28 cellular contexts compared by ENCODE assay signal in the genomic region with DNA sequence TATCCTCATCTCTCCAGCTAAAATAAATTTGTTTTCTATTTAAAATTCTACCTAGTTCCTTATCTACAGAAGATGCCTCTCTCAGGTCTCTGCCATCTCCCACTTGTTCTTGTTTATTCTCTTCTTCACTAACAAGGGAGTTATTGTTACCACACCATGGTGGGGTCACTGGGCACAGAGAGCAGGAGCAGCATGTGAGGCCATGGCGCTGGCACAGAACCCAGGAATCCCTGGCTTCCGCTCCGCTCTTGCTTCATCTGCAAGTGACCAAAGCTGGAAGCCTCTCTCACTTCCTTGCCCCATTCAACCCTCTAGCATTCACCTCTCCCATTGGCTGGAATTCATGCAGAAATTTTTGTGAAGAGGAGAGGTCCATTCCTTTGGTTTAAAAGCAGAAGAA.
DNase-seq lines count a peak whose midpoint lies in the region; ATAC-seq and TF ChIP-seq lines count a peak whose summit lies in the region.
"Had no signal": no experiment of that assay in that cellular context is flagged by ENCODE, and none has a peak within 500 bp of the region (broad histone marks: within the 10 kb centered on the region; RNA-seq: fewer than 3 reads in every experiment).

No MANE protein-coding gene starts in this region.

- H3K9me3 Mint-ChIP-seq in naive thymus-derived CD8-positive, alpha-beta T cell: peaks cover 0 to 2% (median 0%) of the 10 kb centered on the region in 9 donors
- H3K9me3 Mint-ChIP-seq: activated CD4-positive, alpha-beta memory T cell treated with anti-CD3 and anti-CD28 coated beads, Interleukin-2, amount 10 ng/mL, durations not matched to agents 7 days and 5 days; activated naive CD8-positive, alpha-beta T cell treated with anti-CD3 and anti-CD28 coated beads for 36 hours; activated T-helper 2 cell treated with anti-CD3 and anti-CD28 coated beads, Interferon-gamma antibody, Interleukin-2, Interleukin-4, amounts not matched to agents 10 μg/mL and 5 μg/mL and 100 μg/mL, durations not matched to agents 14 hours and 24 hours and 36 hours; brain; endodermal cell had no signal

- H3K4me1 Mint-ChIP-seq in naive thymus-derived CD8-positive, alpha-beta T cell: peaks cover 0 to 4% (median 0%) of the 10 kb centered on the region in 4 donors
- H3K4me1 Mint-ChIP-seq: activated naive CD8-positive, alpha-beta T cell treated with anti-CD3 and anti-CD28 coated beads for 36 hours had no signal

- H3K36me3 ChIP-seq in MM.1S (replicated peaks; ENCODE audit: insufficient read depth, low read length): no peaks in the 10 kb centered on the region
- H3K36me3 ChIP-seq: BLaER1 treated with 17β-estradiol and CSF1 and Interleukin-3, amounts not matched to agents 10 nM and 100 nM; esophagus squamous epithelium; HAP-1; left lung; SJSA1 had no signal

- no peaks in the 10 kb centered on the region for H3K79me2 ChIP-seq in MM.1S (ENCODE audit: low read length)

- POLR2A ChIA-PET in naive thymus-derived CD8-positive, alpha-beta T cell (lab: Charles Lee): no interaction called here

- no peak overlapping the region for H3K4me3 ChIP-seq in MM.1S (ENCODE audit: low read length)
- H3K4me3 ChIP-seq: BLaER1 treated with 17β-estradiol and CSF1 and Interleukin-3, amounts not matched to agents 10 nM and 100 nM; coronary artery; esophagus squamous epithelium; GM12878; HAP-1; left lung; SJSA1; skin epidermis had no signal

- no peak overlapping the region for H3K4me2 ChIP-seq in MM.1S (ENCODE audit: low read depth, low read length)
- H3K4me2 ChIP-seq: KMS-11 had no signal

- peak; percentile 74 for ATAC-seq in sciatic nerve
- no peak for ATAC-seq in naive thymus-derived CD8-positive, alpha-beta T cell
- ATAC-seq: activated CD4-positive, CD25-positive, alpha-beta regulatory T cell treated with anti-CD3 and anti-CD28 coated beads, Interleukin-2, amount 50 U/mL, for 24 hours; GM12878; left lung had no signal

- H3K9me3 ChIP-seq in MM.1S (replicated peaks; ENCODE audit: insufficient read depth, low read length): no peaks in the 10 kb centered on the region
- H3K9me3 ChIP-seq: BLaER1 treated with 17β-estradiol and CSF1 and Interleukin-3, amounts not matched to agents 10 nM and 100 nM; esophagus squamous epithelium; HAP-1; left lung; SJSA1 had no signal

- H4K20me1 ChIP-seq in MM.1S (ENCODE audit: insufficient read depth, low read length): no peaks in the 10 kb centered on the region
- H4K20me1 ChIP-seq: BLaER1 treated with 17β-estradiol and CSF1 and Interleukin-3, amounts not matched to agents 10 nM and 100 nM had no signal

- no peak overlapping the region for H3K9ac ChIP-seq in MM.1S (ENCODE audit: low read length)
- H3K9ac ChIP-seq: BLaER1 treated with 17β-estradiol and CSF1 and Interleukin-3, amounts not matched to agents 10 nM and 100 nM; KMS-11 had no signal

- H2AFZ ChIP-seq in MM.1S (ENCODE audit: low read length): no peak overlapping the region

- no peaks in the 10 kb centered on the region for H3K4me1 ChIP-seq in MM.1S (ENCODE audit: low read length)
- H3K4me1 ChIP-seq: esophagus squamous epithelium, HAP-1, left lung, SJSA1 had no signal

- H3K27ac ChIP-seq in MM.1S (ENCODE audit: low read length): no peak overlapping the region
- H3K27ac ChIP-seq: BLaER1 treated with 17β-estradiol and CSF1 and Interleukin-3, amounts not matched to agents 10 nM and 100 nM; coronary artery; esophagus squamous epithelium; KMS-11; left lung; SJSA1; skin epidermis had no signal

- intact Hi-C loops in sciatic nerve (cut with DNase I): no loop called here

- TF ChIP-seq CTCF in MM.1S (IDR thresholded peaks at IDR 0.05; ENCODE audit: low read length): no peak

- H3K27me3 ChIP-seq in MM.1S (replicated peaks; ENCODE audit: insufficient read depth, low read length): no peaks in the 10 kb centered on the region
- H3K27me3 ChIP-seq: BLaER1 treated with 17β-estradiol and CSF1 and Interleukin-3, amounts not matched to agents 10 nM and 100 nM; SJSA1 had no signal

- peaks cover 0 to 37% (median 5%) of the 10 kb centered on the region in 5 donors for H3K27me3 Mint-ChIP-seq in naive thymus-derived CD8-positive, alpha-beta T cell
- H3K27me3 Mint-ChIP-seq: activated CD4-positive, alpha-beta memory T cell treated with anti-CD3 and anti-CD28 coated beads, Interleukin-2, amount 10 ng/mL, durations not matched to agents 7 days and 5 days; activated naive CD8-positive, alpha-beta T cell treated with anti-CD3 and anti-CD28 coated beads for 36 hours had no signal

- no peaks in the 10 kb centered on the region for H3K36me3 Mint-ChIP-seq in naive thymus-derived CD8-positive, alpha-beta T cell
- H3K36me3 Mint-ChIP-seq: activated naive CD8-positive, alpha-beta T cell treated with anti-CD3 and anti-CD28 coated beads for 36 hours; brain had no signal

- H3K9me2 ChIP-seq in MM.1S (replicated peaks; ENCODE audit: insufficient read depth, low read length): no peaks in the 10 kb centered on the region

- DNase-seq in amygdala (lab: John Stamatoyannopoulos, UW) (peak in 52 of 56 donors; percentile 24 to 92 (median 74)), globus pallidus (ENCODE audit: low spot score) (peak; percentile 96), inferior parietal cortex (ENCODE audit: extremely low spot score) (peak; percentile 79), sciatic nerve (ENCODE audit: low spot score) (no peak), MM.1S (no peak), NCI-H1436 treated with DMSO at 0.1 percent for 48 hours (lab: John Stamatoyannopoulos, UW) (no peak), NCI-H226 (no peak)
- DNase-seq in naive thymus-derived CD8-positive, alpha-beta T cell: no peak
- DNase-seq: activated CD4-positive, alpha-beta memory T cell treated with anti-CD3 and anti-CD28 coated beads, Interleukin-2, amount 10 ng/mL, durations not matched to agents 7 days and 5 days; activated naive CD8-positive, alpha-beta T cell treated with anti-CD3 and anti-CD28 coated beads for 36 hours; Calu3; endodermal cell; esophagus squamous epithelium; left lung; NCI-H1694; NCI-H69; T-helper 1 cell had no signal

- no peak overlapping the region for H3K4me3 Mint-ChIP-seq in naive thymus-derived CD8-positive, alpha-beta T cell
- H3K4me3 Mint-ChIP-seq: activated CD4-positive, alpha-beta memory T cell treated with anti-CD3 and anti-CD28 coated beads, Interleukin-2, amount 10 ng/mL, durations not matched to agents 7 days and 5 days; activated naive CD8-positive, alpha-beta T cell treated with anti-CD3 and anti-CD28 coated beads for 36 hours; brain; endodermal cell had no signal

- H3F3A ChIP-seq in MM.1S (ENCODE audit: insufficient read depth, low read length): no peaks in the 10 kb centered on the region

- no peak overlapping the region for H3K27ac Mint-ChIP-seq in naive thymus-derived CD8-positive, alpha-beta T cell
- H3K27ac Mint-ChIP-seq: activated CD4-positive, alpha-beta memory T cell treated with anti-CD3 and anti-CD28 coated beads, Interleukin-2, amount 10 ng/mL, durations not matched to agents 7 days and 5 days; activated naive CD8-positive, alpha-beta T cell treated with anti-CD3 and anti-CD28 coated beads for 36 hours; activated T-helper 2 cell treated with anti-CD3 and anti-CD28 coated beads, Interferon-gamma antibody, Interleukin-2, Interleukin-4, amounts not matched to agents 10 μg/mL and 5 μg/mL and 100 μg/mL, durations not matched to agents 14 hours and 24 hours and 36 hours; endodermal cell; progenitor cell of endocrine pancreas had no signal

Comparison
In these comparisons a context has a peak if more than half of its experiments do, and no peak if none do; other contexts are left out.
1. DNase-seq: peak in amygdala (52 of 56), globus pallidus (single experiment) and inferior parietal cortex (single experiment); none in sciatic nerve (single experiment), MM.1S (single experiment), naive thymus-derived CD8-positive, alpha-beta T cell (0 of 10), NCI-H1436 treated with DMSO at 0.1 percent for 48 hours (single experiment) and NCI-H226 (single experiment).